9 cellular contexts compared by ENCODE assay signal in the genomic region with DNA sequence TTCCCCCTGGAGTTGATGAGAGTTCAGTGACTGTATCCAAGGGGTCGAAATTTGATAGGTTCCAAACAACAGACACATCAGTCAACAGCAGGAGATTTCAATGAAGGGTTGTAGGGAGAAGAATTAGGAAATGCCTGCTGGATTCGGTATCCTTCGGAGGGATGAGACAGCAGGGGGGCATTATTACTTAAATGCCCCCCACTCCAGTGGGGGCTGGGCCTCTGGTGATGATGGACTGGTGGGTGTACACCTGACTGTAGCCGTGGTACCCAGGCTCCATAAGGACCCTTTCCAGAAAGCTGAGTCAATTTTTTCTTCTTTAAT. TPM values are rescaled to one million over a fixed set of nuclear protein-coding genes. Genes with fewer than 3 reads are reported as not detected.
DNase-seq lines count a peak whose midpoint lies in the region; ATAC-seq and TF ChIP-seq lines count a peak whose summit lies in the region.
"Had no signal": no experiment of that assay in that cellular context is flagged by ENCODE, and none has a peak within 500 bp of the region (broad histone marks: within the 10 kb centered on the region; RNA-seq: fewer than 3 reads in every experiment).

No MANE protein-coding gene starts in this region.

- H3K27me3 ChIP-seq in AG04450 (ENCODE audit: control insufficient read depth, insufficient read depth, low read length) = no peaks in the 10 kb centered on the region

- H3K9me3 ChIP-seq in AG04450 (ENCODE audit: control insufficient read depth, insufficient read depth, low read length) = no peaks in the 10 kb centered on the region

- TF ChIP-seq CTCF in AG04450 (IDR thresholded peaks at IDR 0.05; ENCODE audit: low read depth, low read length) (no peak), coronary artery (IDR thresholded peaks at IDR 0.05) (no peak), natural killer cell (IDR thresholded peaks at IDR 0.05) (no peak)

- DNase-seq in AG04450 (ENCODE audit: low read depth, low spot score) (no peak), NCI-H128 (lab: John Stamatoyannopoulos, UW; ENCODE audit: unreplicated experiment) (peak; percentile 66), coronary artery (ENCODE audit: low spot score) (no peak), natural killer cell (no peak), HK-2 (ENCODE audit: unreplicated experiment) (no peak), UCSD-AML1 (lab: John Stamatoyannopoulos, UW; ENCODE audit: unreplicated experiment) (no peak)

- no peak for ATAC-seq in natural killer cell
- no peak for ATAC-seq in HG02870 (IDR thresholded peaks at IDR 0.05; ENCODE audit: unreplicated experiment)
- ATAC-seq in GM18861 (IDR thresholded peaks at IDR 0.05; ENCODE audit: unreplicated experiment) = no peak
- ATAC-seq: activated CD4-positive, CD25-positive, alpha-beta regulatory T cell treated with anti-CD3 and anti-CD28 coated beads, Interleukin-2, amount 50 U/mL, for 24 hours had no signal

- peaks cover 47 to 67% of the 10 kb centered on the region in 2 donors for H3K4me1 Mint-ChIP-seq in natural killer cell

- H3K9me3 Mint-ChIP-seq in natural killer cell = no peaks in the 10 kb centered on the region

- intact Hi-C loops in natural killer cell (cut with micrococcal nuclease) = loop anchor here (5.0 kb wide), 1 partner anchor 42 kb away; the partner anchor contains the start of gene ZMYND8

- POLR2A ChIA-PET in AG04450 (lab: Yijun Ruan, JAX) = interaction anchor here (0.6 to 1.0 kb wide), 3 partner anchors 28 to 191 kb away, joined by 4 read pairs; no protein-coding TSS in a partner anchor

- H3K27ac ChIP-seq in AG04450 (ENCODE audit: low read depth, low read length) (peak overlapping the region; percentile 98), coronary artery (peak overlapping the region; percentile 88 to 97)

- no peak overlapping the region for H3K4me3 Mint-ChIP-seq in natural killer cell

- no peaks in the 10 kb centered on the region for H3K36me3 Mint-ChIP-seq in natural killer cell

- no peaks in the 10 kb centered on the region for H3K27me3 Mint-ChIP-seq in natural killer cell (ENCODE audit: low read depth in 2 of 2)

- peak overlapping the region; percentile 83 to 87 for H3K27ac Mint-ChIP-seq in natural killer cell

- CTCF ChIA-PET in AG04450 (lab: Charles Lee) = interaction anchor here (1.3 to 5.3 kb wide), 2 partner anchors 11 to 68 kb away, joined by 3 to 32 read pairs; no protein-coding TSS in a partner anchor

- H3K4me3 ChIP-seq in AG04450 (ENCODE audit: low read depth, low read length) (peak overlapping the region; percentile 8; the same call in 1 of the 2 replicates), coronary artery (peak overlapping the region; percentile 27)

RNA-seq across cellular contexts. Expression of gene ZMYND8, which starts 41.2 kb away (rescaled TPM):
- 20.3 and 23.1 TPM in 2 replicates for polyA plus RNA-seq in AG04450 (2011; rRNA removed)
- 30.3 and 30.6 TPM in 2 replicates for polyA minus RNA-seq in AG04450 (2011; rRNA and poly(A)+ RNA removed)
- 10 to 100 TPM; 57.6 to 72.6 (median 69.8) TPM for total RNA-seq in natural killer cell
